In genomic region chr16:733382-734207, GRCh38 we compare ENCODE assay signal across 10 cellular contexts. TPM values are rescaled to one million over a fixed set of nuclear protein-coding genes. Genes with fewer than 3 reads are reported as not detected.
DNase-seq lines count a peak whose midpoint lies in the region; ATAC-seq, FAIRE-seq and TF ChIP-seq lines count a peak whose summit lies in the region.
"Had no signal": no experiment of that assay in that cellular context is flagged by ENCODE, and none has a peak within 500 bp of the region (broad histone marks: within the 10 kb centered on the region; RNA-seq: fewer than 3 reads in every experiment).

No MANE protein-coding gene starts in this region.

- POLR2A ChIA-PET in WTC11 (lab: Charles Lee), result interaction anchor here (0.9 kb wide), 1 partner anchor 13 kb away, joined by 4 read pairs; no protein-coding TSS in a partner anchor

- no peak; the same call in 1 of the 2 replicates for ATAC-seq in WTC11
- ATAC-seq in GM19351 (IDR thresholded peaks at IDR 0.05; ENCODE audit: unreplicated experiment), result no peak
- no peak for ATAC-seq in HG03175 (IDR thresholded peaks at IDR 0.05; ENCODE audit: unreplicated experiment)
- ATAC-seq in gastrocnemius medialis, result no peak
- ATAC-seq: activated CD4-positive, CD25-positive, alpha-beta regulatory T cell treated with anti-CD3 and anti-CD28 coated beads, Interleukin-2, amount 50 U/mL, for 24 hours had no signal

- peaks cover under 1% of the 10 kb centered on the region for H3K27me3 ChIP-seq in left ventricle myocardium inferior (ENCODE audit: low read depth)
- peaks cover under 1 to 5% (median 2%) of the 10 kb centered on the region in 3 donors for H3K27me3 ChIP-seq in gastrocnemius medialis

- H3K4me3 ChIP-seq in left ventricle myocardium inferior (no peak overlapping the region), gastrocnemius medialis (no peak overlapping the region)

- no peaks in the 10 kb centered on the region for H3K9me3 Mint-ChIP-seq in WTC11

- H3K27ac ChIP-seq in left ventricle myocardium inferior (replicated peaks) (no peak overlapping the region), gastrocnemius medialis (no peak overlapping the region)

- intact Hi-C loops in left ventricle myocardium inferior (cut with micrococcal nuclease), result no loop called here
- intact Hi-C loops in gastrocnemius medialis (cut with DNase I; ENCODE audit: low total_unique reads), result no loop called here

- no peak for TF ChIP-seq POLR2A in gastrocnemius medialis (IDR thresholded peaks at IDR 0.05)

- no peak overlapping the region for H3K4me3 Mint-ChIP-seq in WTC11

- TF ChIP-seq CTCF in WTC11 (IDR thresholded peaks at IDR 0.05) (peak; percentile 19; the same call in 1 of the 2 replicates), left ventricle myocardium inferior (IDR thresholded peaks at IDR 0.05; ENCODE audit: borderline replicate concordance) (peak; percentile 42), gastrocnemius medialis (IDR thresholded peaks at IDR 0.05 in 4 of 5, conservative IDR thresholded peaks at IDR 0.05 in 1 of 5) (no peak)

- no peak overlapping the region for H3K27ac Mint-ChIP-seq in WTC11

- H3K36me3 ChIP-seq in left ventricle myocardium inferior (peaks cover 71% of the 10 kb centered on the region), gastrocnemius medialis (peaks cover 0 to 68% of the 10 kb centered on the region in 2 donors)

- H3K36me3 Mint-ChIP-seq in WTC11, result peaks cover 9% of the 10 kb centered on the region; the same call in 1 of the 2 replicates

- FAIRE-seq in GM19239 (lab: Jason Lieb, UNC), result no peak

- peak; percentile 49 for DNase-seq in stimulated activated CD4-positive, alpha-beta T cell treated with anti-CD3 and anti-CD28 coated beads, Interleukin-12 subunit alpha, Interleukin-12 subunit beta, amount 100 ng/mL, for 4 hours
- DNase-seq in stimulated activated CD4-positive, alpha-beta T cell treated with anti-CD3 and anti-CD28 coated beads, Interleukin-4, amount 100 ng/mL, for 24 hours, result no peak
- peak; percentile 59 for DNase-seq in WTC11 (ENCODE audit: low spot score)
- DNase-seq in left ventricle myocardium inferior, result no peak
- no peak for DNase-seq in GM19239 (ENCODE audit: insufficient read length, low spot score)
- DNase-seq in gastrocnemius medialis, result no peak
- DNase-seq: cortex of kidney had no signal

- no peaks in the 10 kb centered on the region for H3K9me3 ChIP-seq in left ventricle myocardium inferior (replicated peaks)
- no peaks in the 10 kb centered on the region for H3K9me3 ChIP-seq in gastrocnemius medialis

- CTCF ChIA-PET in WTC11 (lab: Charles Lee), result interaction anchor here (0.9 to 4.0 kb wide), 20 partner anchors 7 to 83 kb away, joined by 3 to 19 read pairs (median 5); partner anchors contain the start of genes ANTKMT, CHTF18, CIAO3 and GNG13

- peaks cover 9% of the 10 kb centered on the region for H3K4me1 Mint-ChIP-seq in WTC11

- H3K4me1 ChIP-seq in left ventricle myocardium inferior, result peaks cover 3% of the 10 kb centered on the region
- H3K4me1 ChIP-seq in gastrocnemius medialis, result peaks cover 0 to 1% of the 10 kb centered on the region in 2 donors

- no peaks in the 10 kb centered on the region for H3K27me3 Mint-ChIP-seq in WTC11 (ENCODE audit: low read depth)

- in situ Hi-C loops in gastrocnemius medialis (cut with MboI; ENCODE audit: low sequenced_read_pairs in 4 of 4), result no loop called here

TF ChIP-seq in WTC11, 78 proteins besides CTCF, POLR2A, EP300 and RAD21 (continues in another document):
- TF ChIP-seq ZNF512 (CRISPR knock-in tag; IDR thresholded peaks at IDR 0.05; ENCODE audit: borderline replicate concordance), result no peak
- no peak for TF ChIP-seq HMGA2 (CRISPR knock-in tag; IDR thresholded peaks at IDR 0.05)
- TF ChIP-seq, protein P1, sequence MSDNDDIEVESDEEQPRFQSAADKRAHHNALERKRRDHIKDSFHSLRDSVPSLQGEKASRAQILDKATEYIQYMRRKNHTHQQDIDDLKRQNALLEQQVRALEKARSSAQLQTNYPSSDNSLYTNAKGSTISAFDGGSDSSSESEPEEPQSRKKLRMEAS (CRISPR knock-in tag; IDR thresholded peaks at IDR 0.05), result no peak
- no peak for TF ChIP-seq EMX1 (CRISPR knock-in tag; IDR thresholded peaks at IDR 0.05)
- no peak for TF ChIP-seq ATF2 (CRISPR knock-in tag; IDR thresholded peaks at IDR 0.05; ENCODE audit: borderline replicate concordance, low read depth)
- no peak for TF ChIP-seq HMGXB4 (CRISPR knock-in tag; IDR thresholded peaks at IDR 0.05)
- no peak for TF ChIP-seq AR (CRISPR knock-in tag; IDR thresholded peaks at IDR 0.05)
- TF ChIP-seq ZNF263 (CRISPR knock-in tag; IDR thresholded peaks at IDR 0.05; ENCODE audit: low read depth), result no peak
- TF ChIP-seq ZNF317 (CRISPR knock-in tag; IDR thresholded peaks at IDR 0.05; ENCODE audit: borderline replicate concordance, low read depth), result no peak
- TF ChIP-seq SMAD3 (CRISPR knock-in tag; IDR thresholded peaks at IDR 0.05; ENCODE audit: borderline replicate concordance), result no peak

RNA-seq across cellular contexts. Expression of gene HAGHL, which starts 6.7 kb away (rescaled TPM):
- total RNA-seq in WTC11 (2021) (38.4 to 41.7 TPM (median 39.4 TPM) in 3 replicates), left ventricle myocardium inferior (12.0 TPM), gastrocnemius medialis (under 1 TPM in 2 of 4 donors, not detected in 2; 0.27 to 0.42 TPM)

RNA-seq across cellular contexts. Expression of gene CIAO3, which starts 7.2 kb away (rescaled TPM):
- 32.8 to 50.9 TPM (median 32.8 TPM) in 3 replicates for total RNA-seq in WTC11 (2021)
- total RNA-seq in left ventricle myocardium inferior, result 30.3 TPM
- 10 to 100 TPM; 16.1 to 48.5 (median 21.6) TPM for total RNA-seq in gastrocnemius medialis

RNA-seq across cellular contexts. Expression of gene CCDC78, which starts 7.4 kb away (rescaled TPM):
- total RNA-seq in WTC11 (2021), result 19.4 to 20.8 TPM (median 20.2 TPM) in 3 replicates
- 0.49 TPM for total RNA-seq in left ventricle myocardium inferior
- not detected for total RNA-seq in gastrocnemius medialis

RNA-seq across cellular contexts. Expression of gene ANTKMT, which starts 12.6 kb away (rescaled TPM):
- total RNA-seq in WTC11 (2021) (40.6 to 43.1 TPM (median 43.0 TPM) in 3 replicates), left ventricle myocardium inferior (30.7 TPM), gastrocnemius medialis (10 to 100 TPM; 20.9 to 84.0 (median 38.7) TPM)

RNA-seq across cellular contexts. Expression of gene METRN, which starts 18.7 kb away (rescaled TPM):
- total RNA-seq in WTC11 (2021) (30.9 to 64.3 TPM (median 61.4 TPM) in 3 replicates), left ventricle myocardium inferior (62.5 TPM), gastrocnemius medialis (10 to 100 TPM; 24.4 to 42.1 (median 33.3) TPM)

Comparison
In these comparisons a context has a peak if more than half of its experiments do, and no peak if none do; other contexts are left out.
1. DNase-seq: peak in stimulated activated CD4-positive, alpha-beta T cell treated with anti-CD3 and anti-CD28 coated beads, Interleukin-12 subunit alpha, Interleukin-12 subunit beta, amount 100 ng/mL, for 4 hours (single experiment) and WTC11 (single experiment); none in stimulated activated CD4-positive, alpha-beta T cell treated with anti-CD3 and anti-CD28 coated beads, Interleukin-4, amount 100 ng/mL, for 24 hours (single experiment), left ventricle myocardium inferior (single experiment), GM19239 (single experiment) and gastrocnemius medialis (0 of 2).
2. CTCF ChIP-seq: peak in WTC11 (single experiment) and left ventricle myocardium inferior (single experiment); none in gastrocnemius medialis (0 of 5).
3. RNA of gene CCDC78, which starts 7.4 kb away (total RNA-seq): 19.4 to 20.8 TPM in WTC11; 0.49 TPM in left ventricle myocardium inferior (single experiment) and not detected in gastrocnemius medialis; every median in the first group is over 10 times any median in the second.